Comparison of ENCODE assay signal across 1 cellular context in the genomic region with DNA sequence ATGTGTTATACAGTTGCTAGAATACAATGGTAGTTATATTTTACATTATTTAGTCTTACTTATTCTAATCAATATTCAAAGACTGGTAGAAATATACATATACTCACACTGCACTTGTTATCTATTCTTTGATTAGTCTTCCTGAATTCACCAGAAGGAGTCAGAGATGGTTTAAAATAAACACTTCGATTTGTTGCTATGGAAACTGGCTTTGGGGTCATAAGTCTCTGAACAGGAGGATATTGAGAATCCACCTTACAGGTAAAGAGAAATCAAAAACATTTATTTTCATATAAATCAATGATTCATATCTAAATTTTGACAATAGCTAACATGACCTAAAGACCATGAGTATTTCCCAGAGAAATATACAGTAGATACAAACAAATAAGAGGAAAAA.
A peak's percentile ranks its signal among the peaks of the same experiment; 100 is the strongest.
TF ChIP-seq lines count a peak whose summit lies in the region.

No MANE protein-coding gene starts in this region.

TF ChIP-seq in K562, 482 proteins besides CTCF, POLR2A, EP300 and RAD21:
- TF ChIP-seq CBX8 (IDR thresholded peaks at IDR 0.05; ENCODE audit: borderline replicate concordance, extremely low read depth, low read depth, low read length, poor library complexity, severe bottlenecking) (no peak), MED1 (CRISPR knock-in tag; IDR thresholded peaks at IDR 0.05; ENCODE audit: borderline replicate concordance) (no peak), DNMT1 (IDR thresholded peaks at IDR 0.05) (no peak), RFX1 (IDR thresholded peaks at IDR 0.05) (peak; percentile 79), NUFIP1 (IDR thresholded peaks at IDR 0.05; ENCODE audit: partially characterized antibody) (no peak)
